Comparison of ENCODE assay signal across 1 cellular context in the genomic region with DNA sequence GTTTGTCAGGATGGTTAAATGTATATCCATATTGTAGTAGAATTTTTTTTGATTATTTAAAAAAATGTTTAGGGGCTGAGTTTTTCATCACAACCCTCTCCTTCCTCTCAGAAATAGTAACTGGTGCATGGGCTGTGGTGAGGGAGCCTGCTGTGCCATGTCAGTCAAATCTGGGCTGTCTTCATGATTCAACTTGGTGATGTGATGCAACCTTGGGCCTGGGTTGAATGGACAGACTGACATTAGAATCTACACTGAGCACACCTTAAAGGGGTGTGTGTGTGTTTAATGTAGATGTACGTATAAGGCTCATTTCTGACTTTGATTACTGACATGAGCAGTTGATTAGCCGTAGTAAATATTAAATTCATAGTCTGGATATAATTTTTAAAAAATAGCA.
TF ChIP-seq lines count a peak whose summit lies in the region.

No MANE protein-coding gene starts in this region.

TF ChIP-seq in GM23338, 12 proteins besides CTCF, POLR2A, EP300 and RAD21:
- TF ChIP-seq NANOG (IDR thresholded peaks at IDR 0.05; ENCODE audit: borderline replicate concordance): no peak
- no peak for TF ChIP-seq REST (IDR thresholded peaks at IDR 0.05; ENCODE audit: unreplicated experiment)
- no peak for TF ChIP-seq POLR2AphosphoS5 (IDR thresholded peaks at IDR 0.05; ENCODE audit: low read depth)
- no peak for TF ChIP-seq STAT1 (IDR thresholded peaks at IDR 0.05; ENCODE audit: unreplicated experiment)
- TF ChIP-seq EZH2 (IDR thresholded peaks at IDR 0.05; ENCODE audit: low read depth, unreplicated experiment): no peak
- TF ChIP-seq, protein P1, sequence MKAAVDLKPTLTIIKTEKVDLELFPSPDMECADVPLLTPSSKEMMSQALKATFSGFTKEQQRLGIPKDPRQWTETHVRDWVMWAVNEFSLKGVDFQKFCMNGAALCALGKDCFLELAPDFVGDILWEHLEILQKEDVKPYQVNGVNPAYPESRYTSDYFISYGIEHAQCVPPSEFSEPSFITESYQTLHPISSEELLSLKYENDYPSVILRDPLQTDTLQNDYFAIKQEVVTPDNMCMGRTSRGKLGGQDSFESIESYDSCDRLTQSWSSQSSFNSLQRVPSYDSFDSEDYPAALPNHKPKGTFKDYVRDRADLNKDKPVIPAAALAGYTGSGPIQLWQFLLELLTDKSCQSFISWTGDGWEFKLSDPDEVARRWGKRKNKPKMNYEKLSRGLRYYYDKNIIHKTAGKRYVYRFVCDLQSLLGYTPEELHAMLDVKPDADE (IDR thresholded peaks at IDR 0.05): no peak
